In genomic region chr4:26692014-26692726, GRCh38 we compare ENCODE assay signal across 1 cellular context.
TF ChIP-seq lines count a peak whose summit lies in the region.

No MANE protein-coding gene starts in this region.

TF ChIP-seq in GM23338, 12 proteins besides CTCF, POLR2A, EP300 and RAD21 (continued from another document):
- TF ChIP-seq REST (IDR thresholded peaks at IDR 0.05; ENCODE audit: unreplicated experiment) (no peak), NANOG (IDR thresholded peaks at IDR 0.05; ENCODE audit: borderline replicate concordance) (no peak), ETS1 (IDR thresholded peaks at IDR 0.05) (no peak), EZH2phosphoT487 (IDR thresholded peaks at IDR 0.05; ENCODE audit: unreplicated experiment) (no peak), JUNB (IDR thresholded peaks at IDR 0.05; ENCODE audit: unreplicated experiment) (no peak), ZNF331 (CRISPR knock-in tag; IDR thresholded peaks at IDR 0.05; ENCODE audit: low read depth) (no peak), CREB1 (CRISPR knock-in tag; IDR thresholded peaks at IDR 0.05; ENCODE audit: low read depth) (no peak), POLR2AphosphoS5 (IDR thresholded peaks at IDR 0.05; ENCODE audit: low read depth) (no peak), ZNF114 (CRISPR knock-in tag; IDR thresholded peaks at IDR 0.05) (no peak)
